8 cellular contexts compared by ENCODE assay signal in genomic region chr17:64506576-64507417, GRCh38. TPM values are rescaled to one million over a fixed set of nuclear protein-coding genes. Genes with fewer than 3 reads are reported as not detected.
DNase-seq lines count a peak whose midpoint lies in the region; ATAC-seq and TF ChIP-seq lines count a peak whose summit lies in the region.

TSS of gene CEP95 (plus strand) at chr17:64506977. CDS start at chr17:64507098, 121 bp downstream.

- H3K4me3 ChIP-seq in choroid plexus epithelial cell (ENCODE audit: low read depth, low read length) = peak within 1 kb of the TSS; percentile 100

- H3K36me3 Mint-ChIP-seq in activated CD4-positive, alpha-beta T cell treated with anti-CD3 and anti-CD28 coated beads for 36 hours (ENCODE audit: low read depth) = peaks cover 60% of the 10 kb centered on the region

- POLR2A ChIA-PET in activated CD4-positive, alpha-beta T cell treated with anti-CD3 and anti-CD28 coated beads for 36 hours (lab: Charles Lee) = interaction anchor here (0.5 to 3.9 kb wide), 19 partner anchors 9 to 722 kb away, joined by 3 to 111 read pairs (median 4); partner anchors contain the start of genes POLG2 and SMURF2

- H3K27me3 Mint-ChIP-seq in activated CD4-positive, alpha-beta T cell treated with anti-CD3 and anti-CD28 coated beads for 36 hours = no peaks in the 10 kb centered on the region

- no peak for TF ChIP-seq CTCF in choroid plexus epithelial cell (conservative IDR thresholded peaks at IDR 0.05; ENCODE audit: low read depth, low read length)

- TF ChIP-seq POLR2A in GM19193 (IDR thresholded peaks at IDR 0.05; ENCODE audit: extremely low read depth, insufficient read depth, insufficient read length) = peak; percentile 74

- DNase-seq in Ammon's horn (ENCODE audit: low spot score) (peak; percentile 96), NCI-H524 (lab: John Stamatoyannopoulos, UW) (peak; percentile 100), choroid plexus epithelial cell (ENCODE audit: low read depth) (peak; percentile 99), left lobe of liver (ENCODE audit: low spot score) (peak; percentile 93)
- peak; percentile 97 for DNase-seq in activated CD4-positive, alpha-beta T cell treated with anti-CD3 and anti-CD28 coated beads for 36 hours
- peak; percentile 96 for DNase-seq in stimulated activated CD4-positive, alpha-beta T cell treated with anti-CD3 and anti-CD28 coated beads, Interleukin-2, amount 100 ng/mL, for 24 hours

- H3K27ac Mint-ChIP-seq in activated CD4-positive, alpha-beta T cell treated with anti-CD3 and anti-CD28 coated beads for 36 hours = peak within 1 kb of the TSS; percentile 100

- H3K4me3 Mint-ChIP-seq in activated CD4-positive, alpha-beta T cell treated with anti-CD3 and anti-CD28 coated beads for 36 hours = peak within 1 kb of the TSS; percentile 100

- ATAC-seq in HG03432 (IDR thresholded peaks at IDR 0.05; ENCODE audit: unreplicated experiment) (peak; percentile 65), left lobe of liver (peak; percentile 70)
- ATAC-seq in activated CD4-positive, alpha-beta T cell treated with anti-CD3 and anti-CD28 coated beads for 36 hours = peak; percentile 56

- CTCF ChIA-PET in activated CD4-positive, alpha-beta T cell treated with anti-CD3 and anti-CD28 coated beads for 36 hours (lab: Charles Lee) = interaction anchor here (0.6 to 3.6 kb wide), 10 partner anchors 8 to 238 kb away, joined by 3 to 26 read pairs (median 3); no protein-coding TSS in a partner anchor

- H3K4me1 Mint-ChIP-seq in activated CD4-positive, alpha-beta T cell treated with anti-CD3 and anti-CD28 coated beads for 36 hours = peaks cover 48% of the 10 kb centered on the region

- H3K9me3 Mint-ChIP-seq in activated CD4-positive, alpha-beta T cell treated with anti-CD3 and anti-CD28 coated beads for 36 hours (ENCODE audit: low read depth) = no peaks in the 10 kb centered on the region

- intact Hi-C loops in activated CD4-positive, alpha-beta T cell treated with anti-CD3 and anti-CD28 coated beads for 36 hours (cut with DNase I, micrococcal nuclease) = loop anchor here (1.0 to 5.0 kb wide), 15 partner anchors 9 to 804 kb away; partner anchors contain the start of genes POLG2 (in 2 of the 2), CCDC47 (in 1 of the 2), ERN1 (in 1 of the 2) and FTSJ3 (in 1 of the 2)

RNA-seq across cellular contexts. Expression of gene CEP95, which starts in this region (rescaled TPM):
- 10 to 100 TPM; 40.5 to 42.8 TPM for total RNA-seq in activated CD4-positive, alpha-beta T cell treated with anti-CD3 and anti-CD28 coated beads for 36 hours
- 11.1 TPM for total RNA-seq in left lobe of liver

Comparison
In these comparisons a context has a peak if more than half of its experiments do, and no peak if none do; other contexts are left out.
1. Peak in every context shown above with its lines: DNase-seq, ATAC-seq and H3K4me3 ChIP-seq.